Comparison of ENCODE assay signal across 38 cellular contexts in genomic region chr14:96975116-96975515, GRCh38.
"Had no signal": no experiment of that assay in that cellular context is flagged by ENCODE, and none has a peak within 500 bp of the region (broad histone marks: within the 10 kb centered on the region; RNA-seq: fewer than 3 reads in every experiment).

No MANE protein-coding gene starts in this region.

- H3K36me3 ChIP-seq: ascending aorta, cardiac muscle cell had no signal

- H3K4me3 Mint-ChIP-seq: activated CD4-positive, alpha-beta memory T cell treated with anti-CD3 and anti-CD28 coated beads, Interleukin-2, amount 10 ng/mL, durations not matched to agents 7 days and 5 days; activated CD4-positive, alpha-beta T cell treated with anti-CD3 and anti-CD28 coated beads for 36 hours; activated CD4-positive, alpha-beta T cell treated with anti-CD3 and anti-CD28 coated beads, Interleukin-2, amount 10 ng/mL, durations not matched to agents 7 days and 5 days; activated CD8-positive, alpha-beta memory T cell treated with anti-CD3 and anti-CD28 coated beads, Interleukin-2, amount 10 ng/mL, durations not matched to agents 7 days and 5 days; activated CD8-positive, alpha-beta T cell treated with anti-CD3 and anti-CD28 coated beads, Interleukin-2, amount 10 ng/mL, durations not matched to agents 7 days and 5 days; activated naive CD4-positive, alpha-beta T cell treated with anti-CD3 and anti-CD28 coated beads, Interleukin-2, amount 10 ng/mL, durations not matched to agents 7 days and 5 days; activated naive CD4-positive, alpha-beta T cell treated with anti-CD3 and anti-CD28 coated beads, Interleukin-2, amount 50 U/mL, for 24 hours; activated naive CD8-positive, alpha-beta T cell; activated naive CD8-positive, alpha-beta T cell treated with anti-CD3 and anti-CD28 coated beads, Interleukin-2, amount 10 ng/mL, durations not matched to agents 7 days and 5 days; activated naive CD8-positive, alpha-beta T cell treated with anti-CD3 and anti-CD28 coated beads, Interleukin-2, amount 50 U/mL, for 24 hours; activated T-cell treated with anti-CD3 and anti-CD28 coated beads, Interleukin-2, amount 50 U/mL, for 24 hours; brain; central memory CD8-positive, alpha-beta T cell; T-helper 1 cell treated with Interleukin-12 subunit alpha and Interleukin-12 subunit beta and Interleukin-4 antibody, amounts not matched to agents 30 μg/mL and 1 μg/mL, for 36 hours; T-helper 2 cell treated with Interferon-gamma antibody and Interleukin-4, amounts not matched to agents 5 μg/mL and 100 μg/mL, for 36 hours had no signal

- H3K4me1 ChIP-seq: ascending aorta had no signal

- ATAC-seq: activated CD4-positive, alpha-beta T cell treated with anti-CD3 and anti-CD28 coated beads for 36 hours; activated CD4-positive, CD25-positive, alpha-beta regulatory T cell treated with anti-CD3 and anti-CD28 coated beads, Interleukin-2, amount 50 U/mL, for 24 hours; activated CD8-positive, alpha-beta memory T cell treated with anti-CD3 and anti-CD28 coated beads, Interleukin-2, amount 10 ng/mL, durations not matched to agents 7 days and 5 days; activated CD8-positive, alpha-beta T cell treated with anti-CD3 and anti-CD28 coated beads, Interleukin-2, amount 10 ng/mL, durations not matched to agents 7 days and 5 days; activated naive CD8-positive, alpha-beta T cell treated with anti-CD3 and anti-CD28 coated beads, Interleukin-2, amount 50 U/mL, for 24 hours had no signal

- FAIRE-seq: bronchial epithelial cell, TTC549 had no signal

- H3K36me3 Mint-ChIP-seq: activated naive CD4-positive, alpha-beta T cell treated with anti-CD3 and anti-CD28 coated beads, Interleukin-2, amount 10 ng/mL, durations not matched to agents 7 days and 5 days; activated naive CD8-positive, alpha-beta T cell treated with anti-CD3 and anti-CD28 coated beads, Interleukin-2, amount 10 ng/mL, durations not matched to agents 7 days and 5 days had no signal

- H3K27ac ChIP-seq: ascending aorta, cardiac muscle cell, VCaP had no signal

- H3K4me3 ChIP-seq: ascending aorta, cardiac muscle cell had no signal

- H3K27ac Mint-ChIP-seq: activated CD4-positive, alpha-beta memory T cell treated with anti-CD3 and anti-CD28 coated beads, Interleukin-2, amount 10 ng/mL, durations not matched to agents 7 days and 5 days; activated CD4-positive, alpha-beta T cell treated with anti-CD3 and anti-CD28 coated beads for 36 hours; activated CD4-positive, alpha-beta T cell treated with anti-CD3 and anti-CD28 coated beads, Interleukin-2, amount 10 ng/mL, durations not matched to agents 7 days and 5 days; activated CD8-positive, alpha-beta memory T cell treated with anti-CD3 and anti-CD28 coated beads, Interleukin-2, amount 10 ng/mL, durations not matched to agents 7 days and 5 days; activated CD8-positive, alpha-beta T cell treated with anti-CD3 and anti-CD28 coated beads, Interleukin-2, amount 10 ng/mL, durations not matched to agents 7 days and 5 days; activated naive CD4-positive, alpha-beta T cell treated with anti-CD3 and anti-CD28 coated beads, Interleukin-2, amount 10 ng/mL, durations not matched to agents 7 days and 5 days; activated naive CD4-positive, alpha-beta T cell treated with anti-CD3 and anti-CD28 coated beads, Interleukin-2, amount 50 U/mL, for 24 hours; activated naive CD8-positive, alpha-beta T cell; activated naive CD8-positive, alpha-beta T cell treated with anti-CD3 and anti-CD28 coated beads, Interleukin-2, amount 10 ng/mL, durations not matched to agents 7 days and 5 days; activated naive CD8-positive, alpha-beta T cell treated with anti-CD3 and anti-CD28 coated beads, Interleukin-2, amount 50 U/mL, for 24 hours; activated T-cell treated with anti-CD3 and anti-CD28 coated beads, Interleukin-2, amount 50 U/mL, for 24 hours; activated T-helper 2 cell treated with anti-CD3 and anti-CD28 coated beads, Interferon-gamma antibody, Interleukin-2, Interleukin-4, amounts not matched to agents 10 μg/mL and 5 μg/mL and 100 μg/mL, durations not matched to agents 14 hours and 24 hours and 36 hours; brain; T-helper 1 cell treated with Interleukin-12 subunit alpha and Interleukin-12 subunit beta and Interleukin-4 antibody, amounts not matched to agents 30 μg/mL and 1 μg/mL, for 36 hours; T-helper 2 cell treated with Interferon-gamma antibody and Interleukin-4, amounts not matched to agents 5 μg/mL and 100 μg/mL, for 36 hours had no signal

- DNase-seq: activated CD4-positive, alpha-beta memory T cell treated with anti-CD3 and anti-CD28 coated beads, Interleukin-2, amount 10 ng/mL, durations not matched to agents 7 days and 5 days; activated CD4-positive, alpha-beta T cell treated with anti-CD3 and anti-CD28 coated beads for 1 hour; activated CD4-positive, alpha-beta T cell treated with anti-CD3 and anti-CD28 coated beads for 36 hours; activated CD4-positive, alpha-beta T cell treated with anti-CD3 and anti-CD28 coated beads for 48 hours; activated CD4-positive, alpha-beta T cell treated with anti-CD3 and anti-CD28 coated beads, Interleukin-2, amount 10 ng/mL, durations not matched to agents 7 days and 5 days; activated CD4-positive, alpha-beta T cell treated with anti-CD3 and anti-CD28 coated beads, Interleukin-2, amount 50 U/mL, for 48 hours; activated CD4-positive, CD25-positive, alpha-beta regulatory T cell; activated CD8-positive, alpha-beta memory T cell treated with anti-CD3 and anti-CD28 coated beads for 24 hours; activated CD8-positive, alpha-beta memory T cell treated with anti-CD3 and anti-CD28 coated beads, Interleukin-2, amount 10 ng/mL, durations not matched to agents 7 days and 5 days; activated CD8-positive, alpha-beta memory T cell treated with anti-CD3 and anti-CD28 coated beads, Interleukin-2, amount 50 U/mL, for 48 hours; activated CD8-positive, alpha-beta T cell treated with anti-CD3 and anti-CD28 coated beads, Interleukin-2, amount 10 ng/mL, durations not matched to agents 7 days and 5 days; activated effector memory CD4-positive, alpha-beta T cell treated with Interleukin-2 at 50 U/mL for 16 hours; activated gamma-delta T cell; activated naive CD4-positive, alpha-beta T cell treated with anti-CD3 and anti-CD28 coated beads, Interleukin-2, amount 10 ng/mL, durations not matched to agents 7 days and 5 days; activated naive CD4-positive, alpha-beta T cell treated with Interleukin-2 at 50 U/mL for 16 hours; activated naive CD8-positive, alpha-beta T cell treated with anti-CD3 and anti-CD28 coated beads, Interleukin-2, amount 10 ng/mL, durations not matched to agents 7 days and 5 days; activated naive CD8-positive, alpha-beta T cell treated with anti-CD3 and anti-CD28 coated beads, Interleukin-2, amount 50 U/mL, for 24 hours; activated T-cell treated with anti-CD3 and anti-CD28 coated beads, Interleukin-2, amount 50 U/mL, for 24 hours; activated T-cell treated with anti-CD3 and anti-CD28 coated beads, Interleukin-2, amount 50 U/mL, for 48 hours; amygdala; anterior cingulate cortex; caudate nucleus; cerebellar nuclear complex; T-helper 2 cell; T-helper 9 cell had no signal

- H3K4me1 Mint-ChIP-seq: activated CD4-positive, alpha-beta memory T cell treated with anti-CD3 and anti-CD28 coated beads, Interleukin-2, amount 10 ng/mL, durations not matched to agents 7 days and 5 days; activated CD4-positive, alpha-beta T cell treated with anti-CD3 and anti-CD28 coated beads, Interleukin-2, amount 10 ng/mL, durations not matched to agents 7 days and 5 days; activated CD8-positive, alpha-beta memory T cell treated with anti-CD3 and anti-CD28 coated beads, Interleukin-2, amount 10 ng/mL, durations not matched to agents 7 days and 5 days; activated naive CD4-positive, alpha-beta T cell treated with anti-CD3 and anti-CD28 coated beads, Interleukin-2, amount 10 ng/mL, durations not matched to agents 7 days and 5 days; activated naive CD8-positive, alpha-beta T cell treated with anti-CD3 and anti-CD28 coated beads, Interleukin-2, amount 10 ng/mL, durations not matched to agents 7 days and 5 days; activated naive CD8-positive, alpha-beta T cell treated with anti-CD3 and anti-CD28 coated beads, Interleukin-2, amount 50 U/mL, for 24 hours; central memory CD8-positive, alpha-beta T cell had no signal

- H3K27me3 ChIP-seq: ascending aorta, cardiac muscle cell had no signal

- H3K27me3 Mint-ChIP-seq: brain had no signal
